10 cellular contexts compared by ENCODE assay signal in genomic region chr1:9766759-9767442, GRCh38. TPM values are rescaled to one million over a fixed set of nuclear protein-coding genes. Genes with fewer than 3 reads are reported as not detected.
A peak's percentile ranks its signal among the peaks of the same experiment; 100 is the strongest.
DNase-seq lines count a peak whose midpoint lies in the region; ATAC-seq, FAIRE-seq and TF ChIP-seq lines count a peak whose summit lies in the region.
"Had no signal": no experiment of that assay in that cellular context is flagged by ENCODE, and none has a peak within 500 bp of the region (broad histone marks: within the 10 kb centered on the region; RNA-seq: fewer than 3 reads in every experiment).

No MANE protein-coding gene starts in this region.

- 96 to 99% (median 96%) methylated on average over 15 of the region's 15 CpGs for WGBS in spleen, 5 donors
- 91 to 95% (median 94%) methylated on average over 15 of the region's 15 CpGs for WGBS in stomach, 5 donors

- H3K4me3 ChIP-seq in spleen (no peak overlapping the region), stomach (no peak overlapping the region)

- H3K9me3 ChIP-seq in spleen (no peaks in the 10 kb centered on the region), stomach (no peaks in the 10 kb centered on the region)

- H3K27me3 Mint-ChIP-seq in glutamatergic neuron (ENCODE audit: unreplicated experiment), result peaks cover 1% of the 10 kb centered on the region
- H3K27me3 Mint-ChIP-seq: natural killer cell treated with Interleukin-12 subunit alpha and Interleukin-12 subunit beta and Interleukin-15 and Interleukin-18, amount 100 ng/mL, for 72 hours had no signal

- intact Hi-C loops in spleen (cut with DNase I; ENCODE audit: low total_unique reads) (no loop called here), stomach (cut with DNase I; ENCODE audit: low total_unique reads) (no loop called here)

- peak; percentile 49 for DNase-seq in H54 (ENCODE audit: insufficient read length, low spot score)
- peak; percentile 63 to 64 for DNase-seq in SW 1271 (lab: John Stamatoyannopoulos, UW)
- DNase-seq in fibroblast of the conjunctiva (ENCODE audit: low read depth), result peak; percentile 87
- DNase-seq in spleen, result peak; percentile 27
- DNase-seq in KG1 (lab: John Stamatoyannopoulos, UW), result no peak
- DNase-seq in glutamatergic neuron, result no peak
- DNase-seq in stomach, result no peak

- peaks cover 3% of the 10 kb centered on the region for H3K9me3 Mint-ChIP-seq in glutamatergic neuron (ENCODE audit: unreplicated experiment)
- H3K9me3 Mint-ChIP-seq: natural killer cell treated with Interleukin-12 subunit alpha and Interleukin-12 subunit beta and Interleukin-15 and Interleukin-18, amount 100 ng/mL, for 72 hours had no signal

- no peak for TF ChIP-seq EP300 in stomach (IDR thresholded peaks at IDR 0.05)

- no peaks in the 10 kb centered on the region for H3K36me3 Mint-ChIP-seq in glutamatergic neuron (ENCODE audit: unreplicated experiment)
- H3K36me3 Mint-ChIP-seq: natural killer cell treated with Interleukin-12 subunit alpha and Interleukin-12 subunit beta and Interleukin-15 and Interleukin-18, amount 100 ng/mL, for 72 hours had no signal

- no peaks in the 10 kb centered on the region for H3K27me3 ChIP-seq in spleen (replicated peaks in 1 of 7)
- no peaks in the 10 kb centered on the region for H3K27me3 ChIP-seq in stomach

- no peak for TF ChIP-seq CTCF in spleen (IDR thresholded peaks at IDR 0.05 in 8 of 11, conservative IDR thresholded peaks at IDR 0.05 in 3 of 11)
- no peak for TF ChIP-seq CTCF in glutamatergic neuron (IDR thresholded peaks at IDR 0.05; ENCODE audit: partially characterized antibody, unreplicated experiment)
- no peak for TF ChIP-seq CTCF in stomach (IDR thresholded peaks at IDR 0.05)

- H3K27ac ChIP-seq in spleen, result no peak overlapping the region
- no peak overlapping the region for H3K27ac ChIP-seq in stomach

- no peak overlapping the region for H3K4me3 Mint-ChIP-seq in glutamatergic neuron (ENCODE audit: unreplicated experiment)
- H3K4me3 Mint-ChIP-seq: natural killer cell treated with Interleukin-12 subunit alpha and Interleukin-12 subunit beta and Interleukin-15 and Interleukin-18, amount 100 ng/mL, for 72 hours had no signal

- FAIRE-seq in H54 (lab: Jason Lieb, UNC), result peak; percentile 98
- FAIRE-seq: H1 had no signal

- TF ChIP-seq POLR2A in H54 (IDR thresholded peaks at IDR 0.05; ENCODE audit: low read depth, low read length) (no peak), spleen (IDR thresholded peaks at IDR 0.05) (no peak), stomach (IDR thresholded peaks at IDR 0.05) (no peak)

- H3K27ac Mint-ChIP-seq in glutamatergic neuron (ENCODE audit: unreplicated experiment), result no peak overlapping the region
- H3K27ac Mint-ChIP-seq: natural killer cell treated with Interleukin-12 subunit alpha and Interleukin-12 subunit beta and Interleukin-15 and Interleukin-18, amount 100 ng/mL, for 72 hours had no signal

- peaks cover 0 to 35% (median 0%) of the 10 kb centered on the region in 6 donors for H3K36me3 ChIP-seq in spleen
- H3K36me3 ChIP-seq in stomach, result peaks cover 0 to 16% (median 11%) of the 10 kb centered on the region in 4 donors

- H3K4me1 Mint-ChIP-seq in glutamatergic neuron (ENCODE audit: low read depth, unreplicated experiment), result no peaks in the 10 kb centered on the region

- ATAC-seq in GM19395 (IDR thresholded peaks at IDR 0.05; ENCODE audit: unreplicated experiment), result no peak
- ATAC-seq: natural killer cell treated with Interleukin-12 subunit alpha and Interleukin-12 subunit beta and Interleukin-15 and Interleukin-18, amount 100 ng/mL, for 72 hours had no signal

- peaks cover 0 to 16% (median 0%) of the 10 kb centered on the region in 6 donors for H3K4me1 ChIP-seq in spleen
- peaks cover 0 to 22% (median 9%) of the 10 kb centered on the region in 4 donors for H3K4me1 ChIP-seq in stomach

RNA-seq across cellular contexts. Expression of gene CLSTN1, which starts 56.9 kb away (rescaled TPM):
- total RNA-seq in spleen (10 to 100 TPM; 55.9 to 70.7 (median 62.5) TPM), glutamatergic neuron (ENCODE audit: unreplicated experiment) (139 TPM), stomach (100 to 1,000 TPM in 1 of 5 donors, 10 to 100 TPM in 4; 15.8 to 156 (median 42.6) TPM)
- polyA plus RNA-seq in spleen (10 to 100 TPM; 28.8 to 36.4 (median 30.3) TPM), stomach (10 to 100 TPM; 10.5 to 59.3 (median 18.9) TPM)

Comparison
In these comparisons a context has a peak if more than half of its experiments do, and no peak if none do; other contexts are left out.
1. DNase-seq: peak in H54 (single experiment), SW 1271 (2 of 2), fibroblast of the conjunctiva (single experiment) and spleen (single experiment); none in KG1 (single experiment), glutamatergic neuron (single experiment) and stomach (single experiment).